Comparison of ENCODE assay signal across 12 cellular contexts in genomic region chr1:99481-99880, GRCh38. TPM values are rescaled to one million over a fixed set of nuclear protein-coding genes. Genes with fewer than 3 reads are reported as not detected.
DNase-seq lines count a peak whose midpoint lies in the region; ATAC-seq and TF ChIP-seq lines count a peak whose summit lies in the region.
"Not testable (repeated sequence)": the region's sequence is repeated elsewhere in the genome, so short reads cannot be mapped to it uniquely, and the experiment has no call there.
"Had no signal": no experiment of that assay in that cellular context is flagged by ENCODE, and none has a peak within 500 bp of the region (broad histone marks: within the 10 kb centered on the region; RNA-seq: fewer than 3 reads in every experiment).

No MANE protein-coding gene starts in this region.

- intact Hi-C loops in body of pancreas (cut with DNase I) = not testable (repeated sequence)

- ATAC-seq in body of pancreas = not testable (repeated sequence)

- H3K4me3 ChIP-seq in body of pancreas = not testable (repeated sequence)

- WGBS in body of pancreas, 2 donors = 40% methylated on average over 1 of the region's 3 CpGs; no CpG with 5 or more reads in 1 of the 2 donors

- not testable (repeated sequence) for TF ChIP-seq CTCF in body of pancreas (IDR thresholded peaks at IDR 0.05)

- H3K4me1 ChIP-seq in body of pancreas = not testable (repeated sequence)

- not testable (repeated sequence) for H3K9me3 ChIP-seq in body of pancreas

- not testable (repeated sequence) for TF ChIP-seq POLR2A in body of pancreas (IDR thresholded peaks at IDR 0.05)

- H3K27me3 ChIP-seq in body of pancreas = not testable (repeated sequence)

- peak in 3 of 4 donors; percentile 31 to 67 (median 67) for DNase-seq in body of pancreas

- H3K27ac ChIP-seq in body of pancreas = not testable (repeated sequence)

- H3K36me3 ChIP-seq in body of pancreas (replicated peaks in 1 of 2; ENCODE audit: insufficient read depth in 1 of 2, low read depth in 2 of 2) = not testable (repeated sequence)

RNA-seq across cellular contexts. Expression of gene OR4F5, which starts 34.3 kb away (rescaled TPM):
- total RNA-seq in body of pancreas = not detected
- total RNA-seq: A172; A673; B cell; Caco-2; Calu3; CD4-positive, alpha-beta memory T cell; CD4-positive, alpha-beta T cell; CD4-positive, CD25-positive, alpha-beta regulatory T cell; CD8-positive, alpha-beta memory T cell; CD8-positive, alpha-beta T cell; Daoy had no signal
